Comparison of ENCODE assay signal across 9 cellular contexts in genomic region chr2:218962859-218963492, GRCh38. TPM values are rescaled to one million over a fixed set of nuclear protein-coding genes. Genes with fewer than 3 reads are reported as not detected.
DNase-seq lines count a peak whose midpoint lies in the region; ATAC-seq, FAIRE-seq and TF ChIP-seq lines count a peak whose summit lies in the region.
"Had no signal": no experiment of that assay in that cellular context is flagged by ENCODE, and none has a peak within 500 bp of the region (broad histone marks: within the 10 kb centered on the region; RNA-seq: fewer than 3 reads in every experiment).

No MANE protein-coding gene starts in this region.

- POLR2A ChIA-PET in GM12878 (lab: Charles Lee): no interaction called here

- no peaks in the 10 kb centered on the region for H3K9me2 ChIP-seq in Karpas-422 (replicated peaks; ENCODE audit: insufficient read depth, low read length)

- no peak overlapping the region for H3K9ac ChIP-seq in Karpas-422 (ENCODE audit: low read length)
- no peak overlapping the region for H3K9ac ChIP-seq in GM12878 (ENCODE audit: control insufficient read depth, insufficient read depth, low read length)

- H3K9me3 Mint-ChIP-seq in CD4-positive, CD25-positive, alpha-beta regulatory T cell: peaks cover 0 to 9% (median 0%) of the 10 kb centered on the region in 7 donors

- TF ChIP-seq EP300 in GM12878 (IDR thresholded peaks at IDR 0.05; ENCODE audit: borderline replicate concordance in 1 of 2, control insufficient read depth in 1 of 2, low read depth in 2 of 2, low read length in 2 of 2): no peak

- RAD21 ChIA-PET in GM12878 (lab: Charles Lee; ENCODE audit: unreplicated experiment): no interaction called here

- no peaks in the 10 kb centered on the region for H4K20me1 ChIP-seq in Karpas-422 (ENCODE audit: insufficient read depth, low read depth, low read length)
- H4K20me1 ChIP-seq in GM12878 (ENCODE audit: control insufficient read depth, insufficient read depth): no peaks in the 10 kb centered on the region

- peaks cover 81% of the 10 kb centered on the region for H3K27me3 Mint-ChIP-seq in CD4-positive, CD25-positive, alpha-beta regulatory T cell

- no peaks in the 10 kb centered on the region for H3K79me2 ChIP-seq in Karpas-422 (ENCODE audit: low read length)
- H3K79me2 ChIP-seq in GM12878 (ENCODE audit: control insufficient read depth, insufficient read depth, low read length): no peaks in the 10 kb centered on the region

- H3K36me3 ChIP-seq in CD4-positive, CD25-positive, alpha-beta regulatory T cell (ENCODE audit: control insufficient read depth, insufficient read depth, low read length): no peaks in the 10 kb centered on the region
- H3K36me3 ChIP-seq in Karpas-422 (ENCODE audit: insufficient read depth, low read length): no peaks in the 10 kb centered on the region
- H3K36me3 ChIP-seq in SJCRH30: no peaks in the 10 kb centered on the region
- H3K36me3 ChIP-seq in GM12878 (ENCODE audit: control insufficient read depth in 2 of 2, insufficient read depth in 2 of 2, low read length in 1 of 2): no peaks in the 10 kb centered on the region

- CTCF ChIA-PET in GM12878 (lab: Yijun Ruan, JAX): no interaction called here

- peaks cover 32% of the 10 kb centered on the region for H3K27me3 ChIP-seq in CD4-positive, CD25-positive, alpha-beta regulatory T cell (ENCODE audit: control insufficient read depth, insufficient read depth, low read length)
- H3K27me3 ChIP-seq in Karpas-422 (ENCODE audit: low read length): no peaks in the 10 kb centered on the region
- no peaks in the 10 kb centered on the region for H3K27me3 ChIP-seq in SJCRH30
- H3K27me3 ChIP-seq in GM12878 (replicated peaks in 1 of 2; ENCODE audit: control insufficient read depth in 2 of 2, insufficient read depth in 2 of 2, low read length in 1 of 2): peaks cover 12 to 16% of the 10 kb centered on the region in 2 experiments; a peak in 3 of 4 replicates

- peaks cover 0 to 23% (median 5%) of the 10 kb centered on the region in 4 donors for H3K4me1 Mint-ChIP-seq in CD4-positive, CD25-positive, alpha-beta regulatory T cell

- SMC1A ChIA-PET in GM12878 (lab: Charles Lee; ENCODE audit: uncharacterized antibody, unreplicated experiment): no interaction called here

- H3K27ac ChIP-seq in CD4-positive, CD25-positive, alpha-beta regulatory T cell (ENCODE audit: insufficient read depth, low read length, poor library complexity, severe bottlenecking): no peak overlapping the region
- H3K27ac ChIP-seq in Karpas-422 (ENCODE audit: low read length) (no peak overlapping the region), SJCRH30 (peak overlapping the region; percentile 66), GM12878 (ENCODE audit: control insufficient read depth, insufficient read depth) (no peak overlapping the region)

- H3K4me1 ChIP-seq in CD4-positive, CD25-positive, alpha-beta regulatory T cell (ENCODE audit: control insufficient read depth, insufficient read depth, low read length, poor library complexity, severe bottlenecking): peaks cover 23% of the 10 kb centered on the region
- peaks cover 24% of the 10 kb centered on the region for H3K4me1 ChIP-seq in Karpas-422 (ENCODE audit: low read length)
- peaks cover 14% of the 10 kb centered on the region for H3K4me1 ChIP-seq in SJCRH30
- no peaks in the 10 kb centered on the region for H3K4me1 ChIP-seq in GM12878 (ENCODE audit: control insufficient read depth, insufficient read depth, low read length)

- no peak overlapping the region for H3K4me2 ChIP-seq in Karpas-422 (ENCODE audit: low read depth, low read length, poor library complexity, severe bottlenecking)
- peak overlapping the region; percentile 44; the same call in 1 of the 2 replicates for H3K4me2 ChIP-seq in GM12878 (ENCODE audit: control insufficient read depth, insufficient read depth)

- H2AFZ ChIP-seq in Karpas-422 (ENCODE audit: low read length) (no peak overlapping the region), GM12878 (ENCODE audit: control insufficient read depth, low read depth, low read length) (no peak overlapping the region)

- FAIRE-seq in GM12878 (lab: Jason Lieb, UNC): no peak
- FAIRE-seq: frontal cortex had no signal

- no peak overlapping the region for H3K4me3 Mint-ChIP-seq in CD4-positive, CD25-positive, alpha-beta regulatory T cell

- no peaks in the 10 kb centered on the region for H3K9me3 ChIP-seq in CD4-positive, CD25-positive, alpha-beta regulatory T cell (ENCODE audit: control insufficient read depth in 2 of 2, low read length in 2 of 2)
- no peaks in the 10 kb centered on the region for H3K9me3 ChIP-seq in Karpas-422 (ENCODE audit: low read length)
- H3K9me3 ChIP-seq in SJCRH30 (replicated peaks): no peaks in the 10 kb centered on the region
- no peaks in the 10 kb centered on the region for H3K9me3 ChIP-seq in GM12878 (replicated peaks; ENCODE audit: control insufficient read depth, insufficient read depth, low read length)

- no peak overlapping the region for H3K4me3 ChIP-seq in CD4-positive, CD25-positive, alpha-beta regulatory T cell (ENCODE audit: low read depth, low read length)
- H3K4me3 ChIP-seq in Karpas-422 (ENCODE audit: low read length) (no peak overlapping the region), SJCRH30 (peak overlapping the region; percentile 54), GM12878 (no peak overlapping the region)

- no peaks in the 10 kb centered on the region for H3K36me3 Mint-ChIP-seq in CD4-positive, CD25-positive, alpha-beta regulatory T cell

- TF ChIP-seq CTCF in GM12878 (IDR thresholded peaks at IDR 0.05 in 2 of 3, conservative IDR thresholded peaks at IDR 0.05 in 1 of 3; ENCODE audit: control insufficient read depth in 2 of 3, extremely low read depth in 1 of 3, insufficient read depth in 1 of 3, low read depth in 3 of 3, low read length in 3 of 3): no peak

- in situ Hi-C loops in GM12878 (cut with MboI): no loop called here

- H3K27ac Mint-ChIP-seq in CD4-positive, CD25-positive, alpha-beta regulatory T cell: no peak overlapping the region

- DNase-seq in CD4-positive, CD25-positive, alpha-beta regulatory T cell: peak in 2 of 3 donors; percentile 47 to 50
- DNase-seq in Karpas-422 (peak; percentile 56), SJCRH30 (peak; percentile 95 to 96), GM12878 (ENCODE audit: low read depth, low spot score) (no peak), iPS-NIHi11 (ENCODE audit: low spot score) (peak; percentile 93)
- peak; percentile 61 for DNase-seq in stimulated activated CD4-positive, alpha-beta T cell treated with anti-CD3 and anti-CD28 coated beads, Interleukin-15, amount 100 ng/mL, for 24 hours

- TF ChIP-seq RAD21 in GM12878 (IDR thresholded peaks at IDR 0.05; ENCODE audit: insufficient read depth, low read depth, low read length): no peak

- TF ChIP-seq POLR2A in GM12878 (IDR thresholded peaks at IDR 0.05; ENCODE audit: low read depth, low read length): no peak

- no TSS peak for BruUV-seq in GM12878 (replicated peaks; lab: Mats Ljungman, UMichigan)

- intact Hi-C loops in GM12878 (cut with micrococcal nuclease; ENCODE audit: unreplicated experiment): no loop called here

- ATAC-seq in CD4-positive, CD25-positive, alpha-beta regulatory T cell (ENCODE audit: low read depth in 2 of 2): no peak
- ATAC-seq in GM12878 (peak; percentile 29; the same call in 2 of the 3 replicates), HG02678 (IDR thresholded peaks at IDR 0.05; ENCODE audit: unreplicated experiment) (no peak), GM21381 (IDR thresholded peaks at IDR 0.05; ENCODE audit: unreplicated experiment) (no peak)

- 21% methylated on average over 42 of the region's 42 CpGs for WGBS in GM12878 (ENCODE audit: insufficient coverage, insufficient replicate concordance, low lambda C conversion rate, missing lambda C conversion rate)

RNA-seq across cellular contexts. Expression of gene CDK5R2, which starts 3.5 kb away (rescaled TPM):
- total RNA-seq in CD4-positive, CD25-positive, alpha-beta regulatory T cell: not detected
- polyA plus RNA-seq in CD4-positive, CD25-positive, alpha-beta regulatory T cell: not detected
- total RNA-seq in Karpas-422 (2014; rRNA removed; shearing (Covaris generic); ENCODE audit: low replicate concordance): 0.61 TPM in 1 of 2 replicates, not detected in the other
- total RNA-seq in SJCRH30 (2014; rRNA removed; shearing (Covaris generic)): 0.14 TPM in 1 of 2 replicates, not detected in the other
- 0.17 TPM in 1 of 2 replicates, not detected in the other for total RNA-seq in GM12878 (2013; cell fraction: nucleolus; rRNA removed)
- not detected in 2 replicates for total RNA-seq in GM12878 (2014; rRNA removed)
- total RNA-seq in GM12878 (2014; rRNA removed; fragmentation: Illumina TruSeq; extraction: Trizol): not detected in 2 replicates
- not detected in 2 replicates for total RNA-seq in GM12878 (2021)
- not detected for polyA plus RNA-seq in GM12878 (2011; ENCODE audit: low read depth)
- polyA plus RNA-seq in GM12878 (2011; rRNA removed): not detected in 2 replicates
- 0.03 TPM in 1 of 2 replicates, not detected in the other for polyA plus RNA-seq in GM12878 (2011; cell fraction: cytosol; rRNA removed)
- not detected in 2 replicates for polyA plus RNA-seq in GM12878 (2011; cell fraction: nucleus; rRNA removed)
- 0.08 TPM in 1 of 2 replicates, not detected in the other for polyA plus RNA-seq in GM12878 (2012)
- not detected in 2 replicates for polyA plus RNA-seq in GM12878 (2014; fragmentation: Illumina TruSeq; extraction: Trizol)
- not detected for polyA plus RNA-seq in GM12878 (2014; fragmentation: Nextera tagmentation; extraction: Ambion mirVana)
- polyA plus RNA-seq in GM12878 (2014; rRNA removed): not detected in 2 replicates
- polyA plus RNA-seq in GM12878 (2016; fragmentation: Nextera tagmentation; extraction: Ambion mirVana): not detected
- polyA minus RNA-seq in GM12878 (2011; rRNA and poly(A)+ RNA removed): 0.07 TPM in 1 of 2 replicates, not detected in the other
- not detected in 2 replicates for polyA minus RNA-seq in GM12878 (2011; cell fraction: cytosol; rRNA and poly(A)+ RNA removed)
- polyA minus RNA-seq in GM12878 (2011; cell fraction: nucleus; rRNA and poly(A)+ RNA removed): 0.12 and 0.19 TPM in 2 replicates

RNA-seq across cellular contexts. Expression of gene FEV, which starts 22.0 kb away (rescaled TPM):
- total RNA-seq in CD4-positive, CD25-positive, alpha-beta regulatory T cell: not detected
- not detected for polyA plus RNA-seq in CD4-positive, CD25-positive, alpha-beta regulatory T cell
- total RNA-seq in Karpas-422 (2014; rRNA removed; shearing (Covaris generic); ENCODE audit: low replicate concordance): not detected in 2 replicates
- total RNA-seq in SJCRH30 (2014; rRNA removed; shearing (Covaris generic)): not detected in 2 replicates
- not detected in 2 replicates for total RNA-seq in GM12878 (2013; cell fraction: nucleolus; rRNA removed)
- not detected in 2 replicates for total RNA-seq in GM12878 (2014; rRNA removed)
- total RNA-seq in GM12878 (2014; rRNA removed; fragmentation: Illumina TruSeq; extraction: Trizol): not detected in 2 replicates
- total RNA-seq in GM12878 (2021): not detected in 2 replicates
- polyA plus RNA-seq in GM12878 (2011; ENCODE audit: low read depth): not detected
- polyA plus RNA-seq in GM12878 (2011; rRNA removed): not detected in 2 replicates
- not detected in 2 replicates for polyA plus RNA-seq in GM12878 (2011; cell fraction: cytosol; rRNA removed)
- not detected in 2 replicates for polyA plus RNA-seq in GM12878 (2011; cell fraction: nucleus; rRNA removed)
- not detected in 2 replicates for polyA plus RNA-seq in GM12878 (2012)
- polyA plus RNA-seq in GM12878 (2014; fragmentation: Illumina TruSeq; extraction: Trizol): not detected in 2 replicates
- polyA plus RNA-seq in GM12878 (2014; fragmentation: Nextera tagmentation; extraction: Ambion mirVana): not detected
- not detected in 2 replicates for polyA plus RNA-seq in GM12878 (2014; rRNA removed)
- polyA plus RNA-seq in GM12878 (2016; fragmentation: Nextera tagmentation; extraction: Ambion mirVana): not detected
- not detected in 2 replicates for polyA minus RNA-seq in GM12878 (2011; rRNA and poly(A)+ RNA removed)
- polyA minus RNA-seq in GM12878 (2011; cell fraction: cytosol; rRNA and poly(A)+ RNA removed): not detected in 2 replicates
- not detected in 2 replicates for polyA minus RNA-seq in GM12878 (2011; cell fraction: nucleus; rRNA and poly(A)+ RNA removed)
- total RNA-seq: frontal cortex had no signal

RNA-seq across cellular contexts. Expression of gene CRYBA2, which starts 30.2 kb away (rescaled TPM):
- not detected for total RNA-seq in CD4-positive, CD25-positive, alpha-beta regulatory T cell
- not detected for polyA plus RNA-seq in CD4-positive, CD25-positive, alpha-beta regulatory T cell
- total RNA-seq in Karpas-422 (2014; rRNA removed; shearing (Covaris generic); ENCODE audit: low replicate concordance): not detected in 2 replicates
- 0.15 TPM in 1 of 2 replicates, not detected in the other for total RNA-seq in SJCRH30 (2014; rRNA removed; shearing (Covaris generic))
- total RNA-seq in GM12878 (2013; cell fraction: nucleolus; rRNA removed): not detected in 2 replicates
- total RNA-seq in GM12878 (2014; rRNA removed) (not detected in 2 replicates), GM12878 (2014; rRNA removed; fragmentation: Illumina TruSeq; extraction: Trizol) (not detected in 2 replicates), GM12878 (2021) (not detected in 2 replicates)
- not detected for polyA plus RNA-seq in GM12878 (2011; ENCODE audit: low read depth)
- polyA plus RNA-seq in GM12878 (2011; rRNA removed) (not detected in 2 replicates), GM12878 (2014; fragmentation: Illumina TruSeq; extraction: Trizol) (not detected in 2 replicates), GM12878 (2014; fragmentation: Nextera tagmentation; extraction: Ambion mirVana) (not detected), GM12878 (2014; rRNA removed) (not detected in 2 replicates), GM12878 (2016; fragmentation: Nextera tagmentation; extraction: Ambion mirVana) (not detected)
- not detected in 2 replicates for polyA plus RNA-seq in GM12878 (2011; cell fraction: cytosol; rRNA removed)
- polyA plus RNA-seq in GM12878 (2011; cell fraction: nucleus; rRNA removed): not detected in 2 replicates
- polyA plus RNA-seq in GM12878 (2012): not detected in 2 replicates
- polyA minus RNA-seq in GM12878 (2011; rRNA and poly(A)+ RNA removed): not detected in 2 replicates
- not detected in 2 replicates for polyA minus RNA-seq in GM12878 (2011; cell fraction: cytosol; rRNA and poly(A)+ RNA removed)
- not detected in 2 replicates for polyA minus RNA-seq in GM12878 (2011; cell fraction: nucleus; rRNA and poly(A)+ RNA removed)
- total RNA-seq: frontal cortex had no signal
